In genomic region chr20:47727170-47727880, GRCh38 we compare ENCODE assay signal across 8 cellular contexts. TPM values are rescaled to one million over a fixed set of nuclear protein-coding genes. Genes with fewer than 3 reads are reported as not detected.
DNase-seq lines count a peak whose midpoint lies in the region; ATAC-seq and TF ChIP-seq lines count a peak whose summit lies in the region.

No MANE protein-coding gene starts in this region.

- peak; percentile 97 for ATAC-seq in CD4-positive, CD25-positive, alpha-beta regulatory T cell (ENCODE audit: low read depth in 2 of 2)
- ATAC-seq in GM21529 (IDR thresholded peaks at IDR 0.05; ENCODE audit: unreplicated experiment) (peak; percentile 85), lower lobe of right lung (peak; percentile 87 to 94)
- peak; percentile 99 for ATAC-seq in stimulated activated memory B cell treated with anti-CD40 and anti-IgM and Interleukin-4, amounts not matched to agents 10 μg/mL and 1 μg/mL and 100 μg/mL, for 72 hours

- no peaks in the 10 kb centered on the region for H3K9me3 Mint-ChIP-seq in CD4-positive, CD25-positive, alpha-beta regulatory T cell
- H3K9me3 Mint-ChIP-seq in activated T-helper 1 cell treated with anti-CD3 and anti-CD28 coated beads, Interleukin-12 subunit alpha, Interleukin-12 subunit beta, Interleukin-2, Interleukin-4 antibody, amounts not matched to agents 30 ng/mL and 10 ng/mL and 1 ng/mL, durations not matched to agents 14 hours and 24 hours and 36 hours, result no peaks in the 10 kb centered on the region
- H3K9me3 Mint-ChIP-seq in stimulated activated memory B cell treated with anti-CD40 and anti-IgM and Interleukin-4, amounts not matched to agents 10 μg/mL and 1 μg/mL and 100 μg/mL, for 72 hours, result no peaks in the 10 kb centered on the region

- H3K4me3 Mint-ChIP-seq in CD4-positive, CD25-positive, alpha-beta regulatory T cell, result peak overlapping the region; percentile 86 to 92 (median 90)
- peak overlapping the region; percentile 83 for H3K4me3 Mint-ChIP-seq in activated T-helper 1 cell treated with anti-CD3 and anti-CD28 coated beads, Interleukin-12 subunit alpha, Interleukin-12 subunit beta, Interleukin-2, Interleukin-4 antibody, amounts not matched to agents 30 ng/mL and 10 ng/mL and 1 ng/mL, durations not matched to agents 14 hours and 24 hours and 36 hours
- peak overlapping the region; percentile 76 for H3K4me3 Mint-ChIP-seq in stimulated activated memory B cell treated with anti-CD40 and anti-IgM and Interleukin-4, amounts not matched to agents 10 μg/mL and 1 μg/mL and 100 μg/mL, for 72 hours

- DNase-seq in CD4-positive, CD25-positive, alpha-beta regulatory T cell, result peak; percentile 58 to 98 (median 88)
- DNase-seq in OCI-M1 (lab: John Stamatoyannopoulos, UW) (peak; percentile 92), lower lobe of right lung (peak; percentile 85), occipital lobe (lab: John Stamatoyannopoulos, UW) (no peak), DMS153 treated with DMSO at 0.1 percent for 48 hours (lab: John Stamatoyannopoulos, UW; ENCODE audit: unreplicated experiment) (no peak)
- DNase-seq in activated T-helper 1 cell treated with anti-CD3 and anti-CD28 coated beads, Interleukin-12 subunit alpha, Interleukin-12 subunit beta, Interleukin-2, Interleukin-4 antibody, amounts not matched to agents 30 ng/mL and 10 ng/mL and 1 ng/mL, durations not matched to agents 14 hours and 24 hours and 36 hours (ENCODE audit: low spot score), result peak; percentile 72

- no peak for TF ChIP-seq CTCF in lower lobe of right lung (IDR thresholded peaks at IDR 0.05)

- peak overlapping the region; percentile 99 to 100 (median 100) for H3K27ac Mint-ChIP-seq in CD4-positive, CD25-positive, alpha-beta regulatory T cell
- H3K27ac Mint-ChIP-seq in activated T-helper 1 cell treated with anti-CD3 and anti-CD28 coated beads, Interleukin-12 subunit alpha, Interleukin-12 subunit beta, Interleukin-2, Interleukin-4 antibody, amounts not matched to agents 30 ng/mL and 10 ng/mL and 1 ng/mL, durations not matched to agents 14 hours and 24 hours and 36 hours, result peak overlapping the region; percentile 97
- peak overlapping the region; percentile 93 for H3K27ac Mint-ChIP-seq in stimulated activated memory B cell treated with anti-CD40 and anti-IgM and Interleukin-4, amounts not matched to agents 10 μg/mL and 1 μg/mL and 100 μg/mL, for 72 hours

- peaks cover 5% of the 10 kb centered on the region for H3K36me3 Mint-ChIP-seq in CD4-positive, CD25-positive, alpha-beta regulatory T cell
- peaks cover 6% of the 10 kb centered on the region for H3K36me3 Mint-ChIP-seq in activated T-helper 1 cell treated with anti-CD3 and anti-CD28 coated beads, Interleukin-12 subunit alpha, Interleukin-12 subunit beta, Interleukin-2, Interleukin-4 antibody, amounts not matched to agents 30 ng/mL and 10 ng/mL and 1 ng/mL, durations not matched to agents 14 hours and 24 hours and 36 hours (ENCODE audit: low read depth)
- H3K36me3 Mint-ChIP-seq in stimulated activated memory B cell treated with anti-CD40 and anti-IgM and Interleukin-4, amounts not matched to agents 10 μg/mL and 1 μg/mL and 100 μg/mL, for 72 hours, result no peaks in the 10 kb centered on the region

- H3K4me1 Mint-ChIP-seq in CD4-positive, CD25-positive, alpha-beta regulatory T cell, result peaks cover 10 to 50% (median 34%) of the 10 kb centered on the region in 4 donors
- peaks cover 46% of the 10 kb centered on the region for H3K4me1 Mint-ChIP-seq in activated T-helper 1 cell treated with anti-CD3 and anti-CD28 coated beads, Interleukin-12 subunit alpha, Interleukin-12 subunit beta, Interleukin-2, Interleukin-4 antibody, amounts not matched to agents 30 ng/mL and 10 ng/mL and 1 ng/mL, durations not matched to agents 14 hours and 24 hours and 36 hours (ENCODE audit: low read depth)
- peaks cover 52% of the 10 kb centered on the region for H3K4me1 Mint-ChIP-seq in stimulated activated memory B cell treated with anti-CD40 and anti-IgM and Interleukin-4, amounts not matched to agents 10 μg/mL and 1 μg/mL and 100 μg/mL, for 72 hours

- H3K27me3 ChIP-seq in CD4-positive, CD25-positive, alpha-beta regulatory T cell (ENCODE audit: control insufficient read depth, insufficient read depth, low read length), result no peaks in the 10 kb centered on the region
- H3K27me3 ChIP-seq in lower lobe of right lung (ENCODE audit: low read depth), result no peaks in the 10 kb centered on the region

- peaks cover 33% of the 10 kb centered on the region for H3K4me1 ChIP-seq in CD4-positive, CD25-positive, alpha-beta regulatory T cell (ENCODE audit: control insufficient read depth, insufficient read depth, low read length, poor library complexity, severe bottlenecking)
- peaks cover 16% of the 10 kb centered on the region for H3K4me1 ChIP-seq in lower lobe of right lung

- H3K4me3 ChIP-seq in CD4-positive, CD25-positive, alpha-beta regulatory T cell (ENCODE audit: low read depth, low read length), result peak overlapping the region; percentile 64
- H3K4me3 ChIP-seq in lower lobe of right lung, result no peak overlapping the region

- H3K9me3 ChIP-seq in CD4-positive, CD25-positive, alpha-beta regulatory T cell (ENCODE audit: control insufficient read depth in 2 of 2, low read length in 2 of 2), result no peaks in the 10 kb centered on the region
- H3K9me3 ChIP-seq in lower lobe of right lung, result no peaks in the 10 kb centered on the region

- intact Hi-C loops in activated T-helper 1 cell treated with anti-CD3 and anti-CD28 coated beads, Interleukin-12 subunit alpha, Interleukin-12 subunit beta, Interleukin-2, Interleukin-4 antibody, amounts not matched to agents 30 ng/mL and 10 ng/mL and 1 ng/mL, durations not matched to agents 14 hours and 24 hours and 36 hours (cut with micrococcal nuclease), result loop anchor here (5.0 kb wide), 2 partner anchors 530 to 1365 kb away; no protein-coding TSS in a partner anchor
- intact Hi-C loops in lower lobe of right lung (cut with DNase I), result no loop called here

- H3K36me3 ChIP-seq in CD4-positive, CD25-positive, alpha-beta regulatory T cell (ENCODE audit: control insufficient read depth, insufficient read depth, low read length), result no peaks in the 10 kb centered on the region
- H3K36me3 ChIP-seq in lower lobe of right lung, result no peaks in the 10 kb centered on the region

- H3K27ac ChIP-seq in CD4-positive, CD25-positive, alpha-beta regulatory T cell (ENCODE audit: insufficient read depth, low read length, poor library complexity, severe bottlenecking), result peak overlapping the region; percentile 90
- H3K27ac ChIP-seq in lower lobe of right lung, result peak overlapping the region; percentile 49

- H3K27me3 Mint-ChIP-seq in CD4-positive, CD25-positive, alpha-beta regulatory T cell, result peaks cover 7% of the 10 kb centered on the region
- H3K27me3 Mint-ChIP-seq in activated T-helper 1 cell treated with anti-CD3 and anti-CD28 coated beads, Interleukin-12 subunit alpha, Interleukin-12 subunit beta, Interleukin-2, Interleukin-4 antibody, amounts not matched to agents 30 ng/mL and 10 ng/mL and 1 ng/mL, durations not matched to agents 14 hours and 24 hours and 36 hours (ENCODE audit: insufficient read depth), result no peaks in the 10 kb centered on the region
- no peaks in the 10 kb centered on the region for H3K27me3 Mint-ChIP-seq in stimulated activated memory B cell treated with anti-CD40 and anti-IgM and Interleukin-4, amounts not matched to agents 10 μg/mL and 1 μg/mL and 100 μg/mL, for 72 hours

RNA-seq across cellular contexts. Expression of gene SULF2, which starts 58.0 kb away (rescaled TPM):
- not detected for total RNA-seq in CD4-positive, CD25-positive, alpha-beta regulatory T cell
- 1 to 10 TPM in 1 of 4 donors, under 1 TPM in 3; 0.33 to 1.2 (median 0.74) TPM for polyA plus RNA-seq in CD4-positive, CD25-positive, alpha-beta regulatory T cell
- 0.52 and 0.66 TPM in 2 replicates for total RNA-seq in activated T-helper 1 cell treated with anti-CD3 and anti-CD28 coated beads, Interleukin-12 subunit alpha, Interleukin-12 subunit beta, Interleukin-2, Interleukin-4 antibody, amounts not matched to agents 30 ng/mL and 10 ng/mL and 1 ng/mL, durations not matched to agents 14 hours and 24 hours and 36 hours
- total RNA-seq in lower lobe of right lung, result 34.6 TPM
- 9.4 TPM for total RNA-seq in occipital lobe

Comparison
In these comparisons a context has a peak if more than half of its experiments do, and no peak if none do; other contexts are left out.
1. DNase-seq: peak in CD4-positive, CD25-positive, alpha-beta regulatory T cell (3 of 3), OCI-M1 (single experiment), activated T-helper 1 cell treated with anti-CD3 and anti-CD28 coated beads, Interleukin-12 subunit alpha, Interleukin-12 subunit beta, Interleukin-2, Interleukin-4 antibody, amounts not matched to agents 30 ng/mL and 10 ng/mL and 1 ng/mL, durations not matched to agents 14 hours and 24 hours and 36 hours (single experiment) and lower lobe of right lung (single experiment); none in occipital lobe (single experiment) and DMS153 treated with DMSO at 0.1 percent for 48 hours (single experiment).
2. Peak in every context shown above with its lines, with median percentiles within 50 percentile points of each other: ATAC-seq, H3K27ac Mint-ChIP-seq and H3K4me3 Mint-ChIP-seq.